In the genomic region with DNA sequence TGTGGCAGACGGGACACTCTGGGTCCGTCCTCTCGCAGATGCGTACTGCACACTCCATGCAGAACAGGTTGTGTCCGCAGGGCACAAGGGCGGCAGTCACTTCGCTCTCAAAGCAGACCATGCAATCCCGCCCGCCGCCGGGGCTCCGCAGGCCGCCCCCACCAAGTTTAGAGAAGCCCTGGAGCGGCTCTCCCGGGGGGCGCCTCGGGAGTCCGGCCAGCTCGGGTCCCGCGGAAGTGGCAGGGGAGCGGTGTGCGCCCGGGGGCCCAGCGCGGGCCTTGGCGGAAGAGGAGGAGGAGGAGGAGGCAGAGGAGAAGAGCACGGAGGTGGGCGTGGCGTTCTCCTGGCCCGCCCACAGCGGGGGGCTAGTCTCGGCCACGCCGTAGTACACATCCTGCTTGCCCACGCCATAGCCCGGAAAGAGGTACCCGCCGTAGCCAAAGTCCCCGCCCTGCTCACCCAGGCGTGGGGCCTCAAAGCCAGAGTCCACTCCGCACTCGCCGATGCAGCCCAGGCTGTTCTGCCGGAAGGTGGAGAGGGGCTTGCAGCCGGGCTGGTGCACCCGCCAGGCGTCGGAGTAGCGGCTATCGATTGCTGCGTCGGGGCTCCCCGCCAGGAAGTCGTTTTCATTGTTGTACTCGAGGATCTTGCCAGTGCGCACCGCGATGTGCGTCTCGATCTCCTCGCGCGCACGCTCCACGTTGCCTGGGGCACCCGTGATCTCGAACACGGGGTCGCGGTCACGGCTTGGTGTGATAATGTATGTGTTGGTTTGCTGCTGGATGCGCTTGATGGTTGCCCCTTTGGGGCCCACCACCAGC, we compare ENCODE assay signal across 10 cellular contexts. TPM values are rescaled to one million over a fixed set of nuclear protein-coding genes. Genes with fewer than 3 reads are reported as not detected.
A peak's percentile ranks its signal among the peaks of the same experiment; 100 is the strongest.
DNase-seq lines count a peak whose midpoint lies in the region; ATAC-seq, FAIRE-seq and TF ChIP-seq lines count a peak whose summit lies in the region.
"Had no signal": no experiment of that assay in that cellular context is flagged by ENCODE, and none has a peak within 500 bp of the region (broad histone marks: within the 10 kb centered on the region; RNA-seq: fewer than 3 reads in every experiment).

No MANE protein-coding gene starts in this region.

- H3K27ac Mint-ChIP-seq in naive thymus-derived CD4-positive, alpha-beta T cell, result no peak overlapping the region

- H3K4me2 ChIP-seq in BLaER1 treated with 17β-estradiol and CSF1 and Interleukin-3, amounts not matched to agents 10 nM and 100 nM, result peak overlapping the region; percentile 60 to 99 (median 82)
- peak overlapping the region; percentile 28 for H3K4me2 ChIP-seq in endothelial cell of umbilical vein (ENCODE audit: insufficient read depth, low read length)

- no peaks in the 10 kb centered on the region for H3K27me3 ChIP-seq in BLaER1 treated with 17β-estradiol and CSF1 and Interleukin-3, amounts not matched to agents 10 nM and 100 nM
- H3K27me3 ChIP-seq in endothelial cell of umbilical vein (ENCODE audit: control insufficient read depth in 2 of 2, insufficient read depth in 2 of 2, low read length in 2 of 2), result no peaks in the 10 kb centered on the region
- H3K27me3 ChIP-seq in naive thymus-derived CD4-positive, alpha-beta T cell (ENCODE audit: control insufficient read depth in 2 of 2, insufficient read depth in 2 of 2, low read length in 2 of 2), result no peaks in the 10 kb centered on the region
- no peaks in the 10 kb centered on the region for H3K27me3 ChIP-seq in effector memory CD4-positive, alpha-beta T cell (replicated peaks; ENCODE audit: control insufficient read depth, insufficient read depth, low read length, poor library complexity, severe bottlenecking)

- H3K36me3 ChIP-seq in BLaER1 treated with 17β-estradiol and CSF1 and Interleukin-3, amounts not matched to agents 10 nM and 100 nM, result peaks cover 0 to 54% (median 45%) of the 10 kb centered on the region in 11 experiments; a peak in 19 of 22 replicates
- H3K36me3 ChIP-seq in endothelial cell of umbilical vein (ENCODE audit: control insufficient read depth in 2 of 2, extremely low read depth in 1 of 2, insufficient read depth in 2 of 2, low read length in 2 of 2), result peaks cover 8 to 37% of the 10 kb centered on the region in 2 experiments
- H3K36me3 ChIP-seq in naive thymus-derived CD4-positive, alpha-beta T cell (ENCODE audit: control insufficient read depth in 2 of 3, insufficient read depth in 3 of 3, low read length in 3 of 3), result no peaks in the 10 kb centered on the region
- no peaks in the 10 kb centered on the region for H3K36me3 ChIP-seq in effector memory CD4-positive, alpha-beta T cell (ENCODE audit: control insufficient read depth, insufficient read depth, low read length)

- CTCF ChIA-PET in endothelial cell of umbilical vein (lab: Charles Lee), result no interaction called here
- CTCF ChIA-PET in naive thymus-derived CD4-positive, alpha-beta T cell (lab: Charles Lee), result no interaction called here

- H3K79me2 ChIP-seq in endothelial cell of umbilical vein (ENCODE audit: control insufficient read depth, insufficient read depth, low read length), result peaks cover 45% of the 10 kb centered on the region

- peak overlapping the region in 9 of 10 experiments; percentile 23 to 64 (median 46); a peak in 16 of 20 replicates for H3K4me3 ChIP-seq in BLaER1 treated with 17β-estradiol and CSF1 and Interleukin-3, amounts not matched to agents 10 nM and 100 nM
- no peak overlapping the region for H3K4me3 ChIP-seq in endothelial cell of umbilical vein (replicated peaks in 1 of 3; ENCODE audit: insufficient read depth in 1 of 3, low read depth in 1 of 3, low read length in 3 of 3)
- H3K4me3 ChIP-seq in naive thymus-derived CD4-positive, alpha-beta T cell (ENCODE audit: low read length), result no peak overlapping the region
- H3K4me3 ChIP-seq in effector memory CD4-positive, alpha-beta T cell (ENCODE audit: insufficient read depth, low read depth, low read length, poor library complexity, severe bottlenecking), result no peak overlapping the region

- H3K4me3 Mint-ChIP-seq in naive thymus-derived CD4-positive, alpha-beta T cell, result peak overlapping the region in 2 of 10 donors; percentile 51 to 56

- POLR2A ChIA-PET in endothelial cell of umbilical vein (lab: Charles Lee), result no interaction called here
- POLR2A ChIA-PET in naive thymus-derived CD4-positive, alpha-beta T cell (lab: Charles Lee), result no interaction called here

- no peaks in the 10 kb centered on the region for H3K9me3 ChIP-seq in BLaER1 treated with 17β-estradiol and CSF1 and Interleukin-3, amounts not matched to agents 10 nM and 100 nM (replicated peaks in 1 of 11)
- no peaks in the 10 kb centered on the region for H3K9me3 ChIP-seq in endothelial cell of umbilical vein (replicated peaks; ENCODE audit: control insufficient read depth, insufficient read depth, low read length)
- no peaks in the 10 kb centered on the region for H3K9me3 ChIP-seq in naive thymus-derived CD4-positive, alpha-beta T cell (ENCODE audit: control insufficient read depth in 2 of 3, low read length in 3 of 3)
- H3K9me3 ChIP-seq in effector memory CD4-positive, alpha-beta T cell (ENCODE audit: control insufficient read depth, low read length), result no peaks in the 10 kb centered on the region

- intact Hi-C loops in endothelial cell of umbilical vein (cut with micrococcal nuclease) (no loop called here), posterior cingulate gyrus (cut with DNase I) (no loop called here)
- intact Hi-C loops in naive thymus-derived CD4-positive, alpha-beta T cell (cut with micrococcal nuclease), result no loop called here

- dilution Hi-C loops in endothelial cell of umbilical vein (cut with MboI; ENCODE audit: extremely low pct_ligation_motif_present, low sequenced_read_pairs), result no loop called here

- H3K27ac ChIP-seq in BLaER1 treated with 17β-estradiol and CSF1 and Interleukin-3, amounts not matched to agents 10 nM and 100 nM, result peak overlapping the region in 10 of 11 experiments; percentile 27 to 65 (median 50); a peak in 19 of 22 replicates
- H3K27ac ChIP-seq in endothelial cell of umbilical vein (ENCODE audit: insufficient read depth, low read depth, low read length), result no peak overlapping the region
- H3K27ac ChIP-seq in naive thymus-derived CD4-positive, alpha-beta T cell (ENCODE audit: low read depth, low read length), result no peak overlapping the region
- H3K27ac ChIP-seq in effector memory CD4-positive, alpha-beta T cell (ENCODE audit: insufficient read depth, low read length, poor library complexity, severe bottlenecking), result no peak overlapping the region

- no peak for TF ChIP-seq CTCF in endothelial cell of umbilical vein (IDR thresholded peaks at IDR 0.05; ENCODE audit: extremely low read depth in 1 of 2, insufficient read depth in 1 of 2, low read depth in 1 of 2, low read length in 2 of 2)

- peak; percentile 62 for ATAC-seq in HG02798 (IDR thresholded peaks at IDR 0.05; ENCODE audit: poor library complexity, unreplicated experiment)
- peak; percentile 65 for ATAC-seq in naive thymus-derived CD4-positive, alpha-beta T cell
- no peak for ATAC-seq in GM18858 (IDR thresholded peaks at IDR 0.05; ENCODE audit: unreplicated experiment)
- no peak for ATAC-seq in GM18502 (IDR thresholded peaks at IDR 0.05; ENCODE audit: poor library complexity, unreplicated experiment)

- H3K36me3 Mint-ChIP-seq in naive thymus-derived CD4-positive, alpha-beta T cell, result no peaks in the 10 kb centered on the region
- H3K36me3 Mint-ChIP-seq: CD8-positive, alpha-beta memory T cell had no signal

- peaks cover 35 to 82% (median 75%) of the 10 kb centered on the region in 10 experiments for H3K4me1 ChIP-seq in BLaER1 treated with 17β-estradiol and CSF1 and Interleukin-3, amounts not matched to agents 10 nM and 100 nM
- peaks cover 14% of the 10 kb centered on the region for H3K4me1 ChIP-seq in endothelial cell of umbilical vein (ENCODE audit: control insufficient read depth, extremely low read depth, insufficient read depth, low read length)
- peaks cover 0 to 1% of the 10 kb centered on the region in 2 donors for H3K4me1 ChIP-seq in naive thymus-derived CD4-positive, alpha-beta T cell (ENCODE audit: control insufficient read depth in 2 of 2, insufficient read depth in 2 of 2, low read length in 2 of 2)
- H3K4me1 ChIP-seq in effector memory CD4-positive, alpha-beta T cell (ENCODE audit: control insufficient read depth, insufficient read depth, low read length, poor library complexity, severe bottlenecking), result peaks cover 2% of the 10 kb centered on the region

- peaks cover 0 to 87% (median 70%) of the 10 kb centered on the region in 11 experiments; a peak in 16 of 22 replicates for H4K20me1 ChIP-seq in BLaER1 treated with 17β-estradiol and CSF1 and Interleukin-3, amounts not matched to agents 10 nM and 100 nM
- no peaks in the 10 kb centered on the region for H4K20me1 ChIP-seq in endothelial cell of umbilical vein (replicated peaks; ENCODE audit: control insufficient read depth, extremely low read depth, insufficient read depth, low read length)

- peaks cover 0 to 15% (median 0%) of the 10 kb centered on the region in 7 donors for H3K4me1 Mint-ChIP-seq in naive thymus-derived CD4-positive, alpha-beta T cell

- DNase-seq in endothelial cell of umbilical vein (ENCODE audit: low read depth, low spot score) (no peak), posterior cingulate gyrus (no peak)
- no peak for DNase-seq in naive thymus-derived CD4-positive, alpha-beta T cell
- no peak for DNase-seq in effector memory CD4-positive, alpha-beta T cell
- DNase-seq: CD8-positive, alpha-beta memory T cell had no signal

- H3K9me1 ChIP-seq in endothelial cell of umbilical vein (replicated peaks; ENCODE audit: control insufficient read depth, extremely low read depth, insufficient read depth, low read length), result no peaks in the 10 kb centered on the region

- H3K9me3 Mint-ChIP-seq in naive thymus-derived CD4-positive, alpha-beta T cell, result peaks cover 0 to 2% (median 0%) of the 10 kb centered on the region in 11 donors
- H3K9me3 Mint-ChIP-seq: CD8-positive, alpha-beta memory T cell had no signal

- TF ChIP-seq POLR2A in endothelial cell of umbilical vein (IDR thresholded peaks at IDR 0.05; ENCODE audit: low read depth, low read length), result no peak

- H2AFZ ChIP-seq in endothelial cell of umbilical vein (ENCODE audit: low read depth, low read length), result no peak overlapping the region

- peaks cover 0 to 54% (median 5%) of the 10 kb centered on the region in 5 donors for H3K27me3 Mint-ChIP-seq in naive thymus-derived CD4-positive, alpha-beta T cell

- FAIRE-seq in endothelial cell of umbilical vein (lab: Jason Lieb, UNC), result no peak

- no TSS peak for BruUV-seq in endothelial cell of umbilical vein (replicated peaks; lab: Mats Ljungman, UMichigan)

- H3K9ac ChIP-seq in BLaER1 treated with 17β-estradiol and CSF1 and Interleukin-3, amounts not matched to agents 10 nM and 100 nM, result peak overlapping the region; percentile 41 to 72 (median 57); a peak in 20 of 22 replicates
- H3K9ac ChIP-seq in endothelial cell of umbilical vein (replicated peaks; ENCODE audit: extremely low read depth, insufficient read depth, low read length), result no peak overlapping the region

RNA-seq across cellular contexts. Expression of a gene that starts 5.4 kb away (rescaled TPM):
- total RNA-seq in endothelial cell of umbilical vein, result 23.6 and 26.6 TPM in 2 replicates
- polyA plus RNA-seq in endothelial cell of umbilical vein, result 20.2 and 22.0 TPM in 2 replicates
- polyA plus RNA-seq in endothelial cell of umbilical vein (2011; cell fraction: cytosol; rRNA removed), result 14.0 and 16.6 TPM in 2 replicates
- 17.9 and 22.9 TPM in 2 replicates for polyA plus RNA-seq in endothelial cell of umbilical vein (2011; cell fraction: nucleus; rRNA removed)
- 14.7 and 16.6 TPM in 2 replicates for polyA plus RNA-seq in endothelial cell of umbilical vein (2012)
- 26.8 and 30.9 TPM in 2 replicates for polyA minus RNA-seq in endothelial cell of umbilical vein
- 3.7 TPM for polyA minus RNA-seq in endothelial cell of umbilical vein (2011; cell fraction: cytosol; rRNA and poly(A)+ RNA removed)
- 10.9 and 12.6 TPM in 2 replicates for polyA minus RNA-seq in endothelial cell of umbilical vein (2011; cell fraction: nucleus; rRNA and poly(A)+ RNA removed)
- under 1 TPM in 4 of 5 experiments, not detected in 1; 0.05 to 0.15 (median 0.13) TPM for total RNA-seq in naive thymus-derived CD4-positive, alpha-beta T cell
- not detected for polyA plus RNA-seq in naive thymus-derived CD4-positive, alpha-beta T cell
- polyA plus RNA-seq: CD8-positive, alpha-beta memory T cell had no signal

RNA-seq across cellular contexts. Expression of a gene that starts 15.9 kb away (rescaled TPM):
- not detected in 2 replicates for total RNA-seq in endothelial cell of umbilical vein
- not detected in 2 replicates for polyA plus RNA-seq in endothelial cell of umbilical vein
- not detected in 2 replicates for polyA plus RNA-seq in endothelial cell of umbilical vein (2011; cell fraction: cytosol; rRNA removed)
- polyA plus RNA-seq in endothelial cell of umbilical vein (2011; cell fraction: nucleus; rRNA removed), result not detected in 2 replicates
- not detected in 2 replicates for polyA plus RNA-seq in endothelial cell of umbilical vein (2012)
- polyA minus RNA-seq in endothelial cell of umbilical vein, result 0.53 TPM in 1 of 2 replicates, not detected in the other
- not detected for polyA minus RNA-seq in endothelial cell of umbilical vein (2011; cell fraction: cytosol; rRNA and poly(A)+ RNA removed)
- not detected in 2 replicates for polyA minus RNA-seq in endothelial cell of umbilical vein (2011; cell fraction: nucleus; rRNA and poly(A)+ RNA removed)
- 1 to 10 TPM in 4 of 5 experiments, not detected in 1; 1.1 to 2.7 (median 2.2) TPM for total RNA-seq in naive thymus-derived CD4-positive, alpha-beta T cell
- 1 to 10 TPM; 1.5 to 1.8 TPM for polyA plus RNA-seq in naive thymus-derived CD4-positive, alpha-beta T cell
- total RNA-seq: CD8-positive, alpha-beta memory T cell; M059J had no signal

RNA-seq across cellular contexts. Expression of a gene that starts 22.2 kb away (rescaled TPM):
- total RNA-seq in endothelial cell of umbilical vein, result 77.7 and 80.3 TPM in 2 replicates
- 136 and 145 TPM in 2 replicates for polyA plus RNA-seq in endothelial cell of umbilical vein
- polyA plus RNA-seq in endothelial cell of umbilical vein (2011; cell fraction: cytosol; rRNA removed), result 127 and 134 TPM in 2 replicates
- 26.3 and 33.6 TPM in 2 replicates for polyA plus RNA-seq in endothelial cell of umbilical vein (2011; cell fraction: nucleus; rRNA removed)
- 80.8 and 89.4 TPM in 2 replicates for polyA plus RNA-seq in endothelial cell of umbilical vein (2012)
- polyA minus RNA-seq in endothelial cell of umbilical vein, result 34.9 and 36.8 TPM in 2 replicates
- polyA minus RNA-seq in endothelial cell of umbilical vein (2011; cell fraction: cytosol; rRNA and poly(A)+ RNA removed), result 31.1 TPM
- polyA minus RNA-seq in endothelial cell of umbilical vein (2011; cell fraction: nucleus; rRNA and poly(A)+ RNA removed), result 5.2 and 7.0 TPM in 2 replicates
- 10 to 100 TPM; 13.3 to 66.1 (median 27.9) TPM for total RNA-seq in naive thymus-derived CD4-positive, alpha-beta T cell
- 10 to 100 TPM; 90.1 to 97.9 TPM for polyA plus RNA-seq in naive thymus-derived CD4-positive, alpha-beta T cell

RNA-seq across cellular contexts. Expression of a gene that starts 23.2 kb away (rescaled TPM):
- 48.1 and 50.8 TPM in 2 replicates for total RNA-seq in endothelial cell of umbilical vein
- 50.5 and 53.6 TPM in 2 replicates for polyA plus RNA-seq in endothelial cell of umbilical vein
- 35.4 and 37.2 TPM in 2 replicates for polyA plus RNA-seq in endothelial cell of umbilical vein (2011; cell fraction: cytosol; rRNA removed)
- polyA plus RNA-seq in endothelial cell of umbilical vein (2011; cell fraction: nucleus; rRNA removed), result 69.3 and 71.6 TPM in 2 replicates
- polyA plus RNA-seq in endothelial cell of umbilical vein (2012), result 33.9 and 41.1 TPM in 2 replicates
- 56.5 and 63.4 TPM in 2 replicates for polyA minus RNA-seq in endothelial cell of umbilical vein
- 33.5 TPM for polyA minus RNA-seq in endothelial cell of umbilical vein (2011; cell fraction: cytosol; rRNA and poly(A)+ RNA removed)
- 22.3 and 29.8 TPM in 2 replicates for polyA minus RNA-seq in endothelial cell of umbilical vein (2011; cell fraction: nucleus; rRNA and poly(A)+ RNA removed)
- total RNA-seq in naive thymus-derived CD4-positive, alpha-beta T cell, result 10 to 100 TPM; 16.2 to 37.6 (median 31.3) TPM
- 1 to 10 TPM; 6.7 to 9.9 TPM for polyA plus RNA-seq in naive thymus-derived CD4-positive, alpha-beta T cell

RNA-seq across cellular contexts. Expression of a gene that starts 37.7 kb away (rescaled TPM):
- total RNA-seq in endothelial cell of umbilical vein, result 715 and 742 TPM in 2 replicates
- 371 and 461 TPM in 2 replicates for polyA plus RNA-seq in endothelial cell of umbilical vein
- polyA plus RNA-seq in endothelial cell of umbilical vein (2011; cell fraction: cytosol; rRNA removed), result 321 and 340 TPM in 2 replicates
- 623 and 650 TPM in 2 replicates for polyA plus RNA-seq in endothelial cell of umbilical vein (2011; cell fraction: nucleus; rRNA removed)
- 280 and 286 TPM in 2 replicates for polyA plus RNA-seq in endothelial cell of umbilical vein (2012)
- 205 and 294 TPM in 2 replicates for polyA minus RNA-seq in endothelial cell of umbilical vein
- polyA minus RNA-seq in endothelial cell of umbilical vein (2011; cell fraction: cytosol; rRNA and poly(A)+ RNA removed), result 389 TPM
- 132 and 240 TPM in 2 replicates for polyA minus RNA-seq in endothelial cell of umbilical vein (2011; cell fraction: nucleus; rRNA and poly(A)+ RNA removed)
- total RNA-seq in naive thymus-derived CD4-positive, alpha-beta T cell, result 100 to 1,000 TPM in 2 of 5 experiments, 10 to 100 TPM in 1, 1 to 10 TPM in 2; 5.5 to 470 (median 18.0) TPM
- polyA plus RNA-seq in naive thymus-derived CD4-positive, alpha-beta T cell, result under 1 TPM in 1 of 2 donors, not detected in 1; 0.20 TPM

Comparison
In these comparisons a context has a peak if more than half of its experiments do, and no peak if none do; other contexts are left out.
1. H3K27ac ChIP-seq: peak in BLaER1 treated with 17β-estradiol and CSF1 and Interleukin-3, amounts not matched to agents 10 nM and 100 nM (10 of 11); none in endothelial cell of umbilical vein (single experiment), naive thymus-derived CD4-positive, alpha-beta T cell (single experiment) and effector memory CD4-positive, alpha-beta T cell (single experiment).
2. H3K4me3 ChIP-seq: peak in BLaER1 treated with 17β-estradiol and CSF1 and Interleukin-3, amounts not matched to agents 10 nM and 100 nM (9 of 10); none in endothelial cell of umbilical vein (0 of 3), naive thymus-derived CD4-positive, alpha-beta T cell (single experiment) and effector memory CD4-positive, alpha-beta T cell (single experiment).
3. ATAC-seq: peak in HG02798 (single experiment) and naive thymus-derived CD4-positive, alpha-beta T cell (single experiment); none in GM18858 (single experiment) and GM18502 (single experiment).
4. RNA of a gene that starts 5.4 kb away (total RNA-seq): 23.6 to 26.6 TPM in endothelial cell of umbilical vein; 0.05 to 0.15 TPM in naive thymus-derived CD4-positive, alpha-beta T cell; every median in the first group is over 10 times any median in the second.